8 cellular contexts compared by ENCODE assay signal in the genomic region with DNA sequence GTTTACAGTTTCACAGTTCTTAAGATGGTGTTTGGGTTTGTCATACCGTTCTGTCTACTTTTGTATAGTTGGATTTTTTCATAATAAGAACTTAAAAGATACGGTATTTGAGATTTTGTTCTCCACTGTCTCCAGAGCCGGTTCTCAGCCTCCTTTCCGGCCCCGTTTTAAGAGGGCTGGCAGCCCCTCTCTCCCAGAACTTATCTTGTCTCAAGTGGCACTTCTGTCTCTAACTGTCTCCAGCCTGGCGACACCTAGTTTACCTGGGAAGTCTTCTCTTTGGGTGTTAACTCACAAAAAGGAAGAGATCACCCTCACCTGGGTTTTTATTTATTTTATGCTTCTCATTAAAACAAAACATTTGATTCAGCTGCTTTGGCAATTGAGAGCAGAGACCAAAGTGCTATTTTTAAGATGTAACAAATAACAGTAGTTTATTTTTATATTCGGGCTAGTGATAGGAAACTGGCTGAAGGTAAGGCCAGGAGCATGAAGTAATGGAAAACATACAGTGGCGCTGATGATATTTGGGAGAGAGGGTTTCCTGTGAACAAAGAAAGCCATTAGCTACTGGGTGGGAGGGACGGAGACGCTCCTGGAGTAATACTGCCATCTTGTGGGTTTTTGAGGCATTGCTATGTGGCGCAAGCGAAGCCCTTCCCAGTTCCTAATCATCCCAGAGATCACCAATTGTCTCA. TPM values are rescaled to one million over a fixed set of nuclear protein-coding genes. Genes with fewer than 3 reads are reported as not detected.
DNase-seq lines count a peak whose midpoint lies in the region; ATAC-seq and TF ChIP-seq lines count a peak whose summit lies in the region.

No MANE protein-coding gene starts in this region.

- H3K9me3 Mint-ChIP-seq in activated T-cell treated with anti-CD3 and anti-CD28 coated beads, Interleukin-2, amount 50 U/mL, for 4 hours = no peaks in the 10 kb centered on the region
- H3K9me3 Mint-ChIP-seq in neural crest cell = no peaks in the 10 kb centered on the region

- DNase-seq in DMS79 treated with DMSO at 0.1 percent for 48 hours (lab: John Stamatoyannopoulos, UW) (peak; percentile 90), HuH-7.5 (ENCODE audit: low spot score) (peak; percentile 73), OCI-M2 (lab: John Stamatoyannopoulos, UW; ENCODE audit: unreplicated experiment) (peak; percentile 62), fibroblast of peridontal ligament (ENCODE audit: extremely low read depth) (peak; percentile 87), neural crest cell (ENCODE audit: low read depth, low spot score) (peak; percentile 79), stromal cell of bone marrow (ENCODE audit: low read depth) (peak; percentile 61)
- DNase-seq in activated T-cell treated with anti-CD3 and anti-CD28 coated beads, Interleukin-2, amount 50 U/mL, for 4 hours = peak; percentile 62

- TF ChIP-seq CTCF in neural crest cell (conservative IDR thresholded peaks at IDR 0.05) = peak; percentile 98

- peaks cover 7% of the 10 kb centered on the region for H3K4me1 Mint-ChIP-seq in activated T-cell treated with anti-CD3 and anti-CD28 coated beads, Interleukin-2, amount 50 U/mL, for 4 hours (ENCODE audit: low read depth)
- H3K4me1 Mint-ChIP-seq in neural crest cell = peaks cover 12% of the 10 kb centered on the region

- ATAC-seq in GM21528 (IDR thresholded peaks at IDR 0.05; ENCODE audit: low FRiP score, unreplicated experiment) = peak; percentile 82
- peak; percentile 85 to 93 for ATAC-seq in activated T-cell treated with anti-CD3 and anti-CD28 coated beads, Interleukin-2, amount 50 U/mL, for 4 hours

- peak overlapping the region; percentile 52 for H3K4me3 Mint-ChIP-seq in activated T-cell treated with anti-CD3 and anti-CD28 coated beads, Interleukin-2, amount 50 U/mL, for 4 hours
- H3K4me3 Mint-ChIP-seq in neural crest cell = peak overlapping the region; percentile 3

- no peaks in the 10 kb centered on the region for H3K36me3 Mint-ChIP-seq in activated T-cell treated with anti-CD3 and anti-CD28 coated beads, Interleukin-2, amount 50 U/mL, for 4 hours (ENCODE audit: insufficient read depth)
- no peaks in the 10 kb centered on the region for H3K36me3 Mint-ChIP-seq in neural crest cell (ENCODE audit: low read depth)

- H3K27me3 Mint-ChIP-seq in activated T-cell treated with anti-CD3 and anti-CD28 coated beads, Interleukin-2, amount 50 U/mL, for 4 hours (ENCODE audit: low read depth) = no peaks in the 10 kb centered on the region
- H3K27me3 Mint-ChIP-seq in neural crest cell (ENCODE audit: low read depth) = peaks cover 3% of the 10 kb centered on the region

- peak overlapping the region; percentile 87 for H3K27ac Mint-ChIP-seq in neural crest cell (ENCODE audit: unreplicated experiment)

RNA-seq across cellular contexts. Expression of a gene that starts 48.3 kb away (rescaled TPM):
- under 1 TPM; 0.65 to 0.87 (median 0.76) TPM for total RNA-seq in activated T-cell treated with anti-CD3 and anti-CD28 coated beads, Interleukin-2, amount 50 U/mL, for 4 hours
- 5.3 and 5.6 TPM in 2 replicates for total RNA-seq in neural crest cell

Comparison
In these comparisons a context has a peak if more than half of its experiments do, and no peak if none do; other contexts are left out.
1. Peak in every context shown above with its lines: DNase-seq and ATAC-seq.